Comparison of ENCODE assay signal across 12 cellular contexts in the genomic region with DNA sequence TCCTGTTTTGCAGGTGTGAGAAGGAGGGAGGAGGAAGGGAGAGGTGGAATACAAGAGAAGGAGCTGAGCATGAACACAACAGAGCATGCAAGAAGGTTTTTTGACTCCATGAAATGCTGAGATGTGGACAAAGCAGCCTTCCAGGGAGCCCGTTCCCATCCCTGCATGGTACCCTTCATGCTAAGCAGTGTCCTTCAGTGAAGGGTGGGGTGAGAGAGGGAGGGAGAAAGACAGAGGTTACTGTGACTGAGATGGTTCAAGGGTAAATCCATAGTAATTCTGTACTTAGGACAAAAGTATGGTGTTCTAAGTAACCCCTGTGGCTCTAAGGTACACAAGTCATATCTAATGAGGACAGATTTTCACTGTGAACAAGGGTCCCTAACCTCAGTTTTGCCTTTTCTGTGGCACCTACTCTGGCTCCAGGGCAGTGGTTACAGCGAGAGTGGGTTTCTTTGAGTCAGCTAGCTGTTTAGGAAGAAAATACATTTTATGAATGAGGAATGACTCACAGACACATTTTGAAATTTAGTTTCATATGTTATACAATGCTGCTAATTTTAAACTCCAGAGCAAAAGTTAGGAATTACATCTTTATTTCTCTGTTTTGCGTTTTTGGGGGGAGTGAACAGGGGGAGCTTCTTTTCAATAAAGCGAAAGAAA.
DNase-seq lines count a peak whose midpoint lies in the region; ATAC-seq, FAIRE-seq and TF ChIP-seq lines count a peak whose summit lies in the region.
"Had no signal": no experiment of that assay in that cellular context is flagged by ENCODE, and none has a peak within 500 bp of the region (broad histone marks: within the 10 kb centered on the region; RNA-seq: fewer than 3 reads in every experiment).

No MANE protein-coding gene starts in this region.

- TF ChIP-seq CTCF in chondrocyte (IDR thresholded peaks at IDR 0.05) = peak; percentile 37
- no peak for TF ChIP-seq CTCF in D721Med (IDR thresholded peaks at IDR 0.05; ENCODE audit: insufficient read depth, missing control alignments)

- ATAC-seq in HG03432 (IDR thresholded peaks at IDR 0.05; ENCODE audit: unreplicated experiment) = peak; percentile 52
- peak; percentile 98 for ATAC-seq in stimulated activated effector memory CD8-positive, alpha-beta T cell treated with anti-CD3 and anti-CD28 coated beads, Interleukin-12 subunit alpha, Interleukin-12 subunit beta, amount 100 ng/mL, for 72 hours

- FAIRE-seq in D721Med (lab: Jason Lieb, UNC) = no peak

- peak overlapping the region; percentile 19 for H3K27ac Mint-ChIP-seq in activated T-cell treated with anti-CD3 and anti-CD28 coated beads, Interleukin-2, amount 50 U/mL, for 24 hours
- H3K27ac Mint-ChIP-seq in chondrocyte (ENCODE audit: unreplicated experiment) = no peak overlapping the region
- H3K27ac Mint-ChIP-seq in stimulated activated effector memory CD8-positive, alpha-beta T cell treated with anti-CD3 and anti-CD28 coated beads, Interleukin-12 subunit alpha, Interleukin-12 subunit beta, amount 100 ng/mL, for 72 hours = no peak overlapping the region
- H3K27ac Mint-ChIP-seq: memory B cell had no signal

- no peak for TF ChIP-seq POLR2A in erythroblast (IDR thresholded peaks at IDR 0.05; ENCODE audit: low read length)

- H3K36me3 Mint-ChIP-seq in activated T-cell treated with anti-CD3 and anti-CD28 coated beads, Interleukin-2, amount 50 U/mL, for 24 hours (ENCODE audit: low read depth) = no peaks in the 10 kb centered on the region
- H3K36me3 Mint-ChIP-seq in chondrocyte (ENCODE audit: low read depth) = no peaks in the 10 kb centered on the region
- H3K36me3 Mint-ChIP-seq in stimulated activated effector memory CD8-positive, alpha-beta T cell treated with anti-CD3 and anti-CD28 coated beads, Interleukin-12 subunit alpha, Interleukin-12 subunit beta, amount 100 ng/mL, for 72 hours = no peaks in the 10 kb centered on the region
- H3K36me3 Mint-ChIP-seq: memory B cell had no signal

- no peak overlapping the region for H3K4me3 Mint-ChIP-seq in activated T-cell treated with anti-CD3 and anti-CD28 coated beads, Interleukin-2, amount 50 U/mL, for 24 hours
- H3K4me3 Mint-ChIP-seq in chondrocyte (ENCODE audit: unreplicated experiment) = no peak overlapping the region
- H3K4me3 Mint-ChIP-seq in stimulated activated effector memory CD8-positive, alpha-beta T cell treated with anti-CD3 and anti-CD28 coated beads, Interleukin-12 subunit alpha, Interleukin-12 subunit beta, amount 100 ng/mL, for 72 hours = no peak overlapping the region
- H3K4me3 Mint-ChIP-seq: memory B cell had no signal

- DNase-seq in activated T-cell treated with anti-CD3 and anti-CD28 coated beads, Interleukin-2, amount 50 U/mL, for 24 hours = no peak
- DNase-seq in activated T-cell treated with anti-CD3 and anti-CD28 coated beads for 4 hours = no peak
- no peak for DNase-seq in chondrocyte (ENCODE audit: low spot score)
- DNase-seq in stimulated activated effector memory CD8-positive, alpha-beta T cell treated with anti-CD3 and anti-CD28 coated beads, Interleukin-12 subunit alpha, Interleukin-12 subunit beta, amount 100 ng/mL, for 72 hours (ENCODE audit: low spot score in 2 of 2) = peak in 1 of 2 donors; percentile 53
- no peak for DNase-seq in HT-29 (ENCODE audit: low spot score)
- DNase-seq in D721Med (ENCODE audit: insufficient read length, low spot score) = no peak
- no peak for DNase-seq in erythroblast (lab: John Stamatoyannopoulos, UW)
- DNase-seq: activated CD4-positive, CD25-positive, alpha-beta regulatory T cell treated with anti-CD3 and anti-CD28 coated beads, Interleukin-2, amount 50 U/mL, for 72 hours; DMS 273 treated with DMSO at 0.1 percent for 48 hours; NCI-H2171 treated with DMSO at 0.1 percent for 48 hours had no signal

- H3K27me3 Mint-ChIP-seq in activated T-cell treated with anti-CD3 and anti-CD28 coated beads, Interleukin-2, amount 50 U/mL, for 24 hours = no peaks in the 10 kb centered on the region
- H3K27me3 Mint-ChIP-seq in chondrocyte (ENCODE audit: low read depth) = no peaks in the 10 kb centered on the region
- H3K27me3 Mint-ChIP-seq: memory B cell had no signal

- no peaks in the 10 kb centered on the region for H3K9me3 Mint-ChIP-seq in activated T-cell treated with anti-CD3 and anti-CD28 coated beads, Interleukin-2, amount 50 U/mL, for 24 hours
- H3K9me3 Mint-ChIP-seq in chondrocyte (ENCODE audit: low read depth) = no peaks in the 10 kb centered on the region
- no peaks in the 10 kb centered on the region for H3K9me3 Mint-ChIP-seq in stimulated activated effector memory CD8-positive, alpha-beta T cell treated with anti-CD3 and anti-CD28 coated beads, Interleukin-12 subunit alpha, Interleukin-12 subunit beta, amount 100 ng/mL, for 72 hours
- H3K9me3 Mint-ChIP-seq: memory B cell had no signal

- H3K4me1 Mint-ChIP-seq in activated T-cell treated with anti-CD3 and anti-CD28 coated beads, Interleukin-2, amount 50 U/mL, for 24 hours (ENCODE audit: low read depth) = peaks cover 9% of the 10 kb centered on the region
- H3K4me1 Mint-ChIP-seq in chondrocyte (ENCODE audit: low read depth) = peaks cover 5% of the 10 kb centered on the region
- peaks cover 11% of the 10 kb centered on the region for H3K4me1 Mint-ChIP-seq in stimulated activated effector memory CD8-positive, alpha-beta T cell treated with anti-CD3 and anti-CD28 coated beads, Interleukin-12 subunit alpha, Interleukin-12 subunit beta, amount 100 ng/mL, for 72 hours
- H3K4me1 Mint-ChIP-seq: memory B cell had no signal
